ENCODE assay signal across 9 cellular contexts in genomic region chr13:44331912-44332840, GRCh38. TPM values are rescaled to one million over a fixed set of nuclear protein-coding genes. Genes with fewer than 3 reads are reported as not detected.
DNase-seq lines count a peak whose midpoint lies in the region; ATAC-seq, FAIRE-seq and TF ChIP-seq lines count a peak whose summit lies in the region.
"Had no signal": no experiment of that assay in that cellular context is flagged by ENCODE, and none has a peak within 500 bp of the region (broad histone marks: within the 10 kb centered on the region; RNA-seq: fewer than 3 reads in every experiment).

No MANE protein-coding gene starts in this region.

- intact Hi-C loops in pancreas (cut with DNase I), result no loop called here

- H3K36me3 ChIP-seq in pancreas, result no peaks in the 10 kb centered on the region

- H3K4me1 ChIP-seq in pancreas, result no peaks in the 10 kb centered on the region

- FAIRE-seq in pancreas (lab: Jason Lieb, UNC), result no peak

- H3K9me3 ChIP-seq in pancreas, result no peaks in the 10 kb centered on the region

- peak; percentile 84 for DNase-seq in Daoy (ENCODE audit: low read depth)
- peak; percentile 17 for DNase-seq in NCI-H748 treated with DMSO at 0.1 percent for 48 hours (lab: John Stamatoyannopoulos, UW)
- DNase-seq in fibroblast of gingiva (ENCODE audit: low read depth), result peak; percentile 86
- peak in 2 of 6 donors; percentile 6 to 43 for DNase-seq in pancreas
- DNase-seq in COLO668 (lab: John Stamatoyannopoulos, UW; ENCODE audit: unreplicated experiment), result no peak
- DNase-seq in activated CD4-positive, alpha-beta T cell treated with anti-CD3 and anti-CD28 coated beads, Interleukin-2, amount 50 U/mL, for 4 hours, result no peak
- DNase-seq: activated naive CD8-positive, alpha-beta T cell treated with anti-CD3 and anti-CD28 coated beads, Interleukin-2, amount 10 ng/mL, durations not matched to agents 7 days and 5 days had no signal

- no peaks in the 10 kb centered on the region for H3K27me3 ChIP-seq in pancreas

- no peak overlapping the region for H3K4me3 ChIP-seq in pancreas

- H3K27ac ChIP-seq in pancreas, result peak overlapping the region in 1 of 4 donors; percentile 37

- peak in 3 of 4 donors; percentile 34 to 74 (median 60) for ATAC-seq in pancreas
- no peak for ATAC-seq in activated CD4-positive, CD25-positive, alpha-beta regulatory T cell treated with anti-CD3 and anti-CD28 coated beads, Interleukin-2, amount 50 U/mL, for 24 hours
- ATAC-seq in HG03280 (IDR thresholded peaks at IDR 0.05; ENCODE audit: unreplicated experiment), result no peak

- WGBS in pancreas, 2 donors, result 53 to 59% methylated on average over 7 of the region's 7 CpGs

- no peak for TF ChIP-seq CTCF in pancreas (IDR thresholded peaks at IDR 0.05)

RNA-seq across cellular contexts. Expression of gene SERP2, which starts 41.4 kb away (rescaled TPM):
- 1.9 and 4.1 TPM in 2 replicates for total RNA-seq in Daoy (2014; rRNA removed; shearing (Covaris generic))
- 1 to 10 TPM; 1.2 to 2.7 (median 1.6) TPM for total RNA-seq in pancreas
- polyA plus RNA-seq in pancreas, result 10 to 100 TPM in 1 of 2 donors, 1 to 10 TPM in 1; 3.3 to 13.8 TPM

Comparison
In these comparisons a context has a peak if more than half of its experiments do, and no peak if none do; other contexts are left out.
1. DNase-seq: peak in Daoy (single experiment), NCI-H748 treated with DMSO at 0.1 percent for 48 hours (single experiment) and fibroblast of gingiva (single experiment); none in COLO668 (single experiment) and activated CD4-positive, alpha-beta T cell treated with anti-CD3 and anti-CD28 coated beads, Interleukin-2, amount 50 U/mL, for 4 hours (0 of 2).
2. ATAC-seq: peak in pancreas (3 of 4); none in activated CD4-positive, CD25-positive, alpha-beta regulatory T cell treated with anti-CD3 and anti-CD28 coated beads, Interleukin-2, amount 50 U/mL, for 24 hours (0 of 2) and HG03280 (single experiment).